In the genomic region with DNA sequence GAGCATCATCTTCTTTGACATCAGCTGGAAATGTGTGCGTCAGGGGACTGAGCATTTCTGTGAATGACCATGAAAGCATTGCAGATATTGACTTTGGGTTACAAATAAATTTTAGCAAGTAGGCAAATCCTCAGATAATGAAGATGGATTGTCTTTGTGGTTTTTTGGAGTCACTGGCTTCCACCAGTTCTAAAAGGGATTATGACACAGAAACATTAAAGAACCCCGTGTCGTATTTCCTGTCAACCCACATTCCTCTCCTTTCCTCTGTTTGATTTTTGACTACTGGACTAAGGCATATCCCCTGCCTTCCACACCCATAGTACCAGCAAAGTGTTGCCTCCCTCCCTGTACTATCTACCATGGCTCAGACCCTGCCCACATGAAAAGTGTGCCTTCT, we compare ENCODE assay signal across 1 cellular context.
TF ChIP-seq lines count a peak whose summit lies in the region.

No MANE protein-coding gene starts in this region.

TF ChIP-seq in HepG2, 621 proteins besides CTCF, POLR2A, EP300 and RAD21 (continued from another document):
- TF ChIP-seq ZBED4 (CRISPR knock-in tag; IDR thresholded peaks at IDR 0.05; ENCODE audit: borderline replicate concordance) (no peak), CBX2 (IDR thresholded peaks at IDR 0.05; ENCODE audit: low read depth, low read length) (no peak), CBX2 (CRISPR knock-in tag; IDR thresholded peaks at IDR 0.05; ENCODE audit: low read depth) (no peak), ZNF276 (CRISPR knock-in tag; IDR thresholded peaks at IDR 0.05; ENCODE audit: low read depth) (no peak), NBN (conservative IDR thresholded peaks at IDR 0.05) (no peak), SP140L (CRISPR knock-in tag; IDR thresholded peaks at IDR 0.05; ENCODE audit: borderline replicate concordance) (no peak), GABPA (IDR thresholded peaks at IDR 0.05; ENCODE audit: low read depth, low read length) (no peak), GABPA (CRISPR knock-in tag; IDR thresholded peaks at IDR 0.05; ENCODE audit: low read depth) (peak; percentile 45; the same call in 1 of the 2 replicates), ISL2 (CRISPR knock-in tag; IDR thresholded peaks at IDR 0.05) (0 out of 2 replicates have a peak, but pooled peaks have one; percentile 29), NCOA2 (CRISPR knock-in tag; IDR thresholded peaks at IDR 0.05) (peak; percentile 42; the same call in 1 of the 2 replicates), CREM (IDR thresholded peaks at IDR 0.05) (peak; percentile 46; the same call in 1 of the 2 replicates), CREM (CRISPR knock-in tag; IDR thresholded peaks at IDR 0.05) (no peak), CBFB (CRISPR knock-in tag; IDR thresholded peaks at IDR 0.05) (0 out of 2 replicates have a peak, but pooled peaks have one; percentile 58), KLF9 (CRISPR knock-in tag; IDR thresholded peaks at IDR 0.05; ENCODE audit: low read depth) (no peak), ZNF17 (CRISPR knock-in tag; IDR thresholded peaks at IDR 0.05) (no peak), ATF6 (CRISPR knock-in tag; conservative IDR thresholded peaks at IDR 0.05) (no peak), ZGPAT (CRISPR knock-in tag; IDR thresholded peaks at IDR 0.05) (peak; percentile 31; the same call in 1 of the 2 replicates), ZC3H13 (CRISPR knock-in tag; IDR thresholded peaks at IDR 0.05) (no peak), TCF7 (IDR thresholded peaks at IDR 0.05; ENCODE audit: low read depth) (peak; percentile 24; the same call in 1 of the 2 replicates), RFX3 (CRISPR knock-in tag; IDR thresholded peaks at IDR 0.05) (no peak), SMAD9 (CRISPR knock-in tag; IDR thresholded peaks at IDR 0.05) (no peak), ZNF317 (CRISPR knock-in tag; IDR thresholded peaks at IDR 0.05) (no peak), NFRKB (IDR thresholded peaks at IDR 0.05) (no peak)
- TF ChIP-seq, protein P1, sequence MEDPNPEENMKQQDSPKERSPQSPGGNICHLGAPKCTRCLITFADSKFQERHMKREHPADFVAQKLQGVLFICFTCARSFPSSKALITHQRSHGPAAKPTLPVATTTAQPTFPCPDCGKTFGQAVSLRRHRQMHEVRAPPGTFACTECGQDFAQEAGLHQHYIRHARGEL (CRISPR knock-in tag; IDR thresholded peaks at IDR 0.05) = no peak
